ENCODE assay signal across 18 cellular contexts in the genomic region with DNA sequence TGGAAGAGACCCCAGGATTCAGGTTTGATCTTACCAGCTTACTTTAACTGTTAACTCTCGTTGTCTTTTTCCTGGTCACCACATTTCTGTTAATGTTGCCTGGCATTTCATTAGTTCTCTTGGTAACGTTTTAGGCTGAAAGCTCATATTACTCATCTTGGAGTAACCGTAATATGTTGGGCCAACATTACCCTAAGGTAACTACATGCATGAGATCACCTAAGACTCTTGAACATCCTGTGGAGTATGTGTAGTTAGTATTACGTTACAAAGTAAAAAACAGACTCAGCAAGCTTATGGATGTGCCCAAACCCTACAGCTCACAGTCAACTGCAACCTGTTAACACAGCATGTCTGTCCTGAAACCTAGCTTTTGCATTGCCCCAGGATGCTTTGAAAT.
DNase-seq lines count a peak whose midpoint lies in the region; ATAC-seq and TF ChIP-seq lines count a peak whose summit lies in the region.
"Had no signal": no experiment of that assay in that cellular context is flagged by ENCODE, and none has a peak within 500 bp of the region (broad histone marks: within the 10 kb centered on the region; RNA-seq: fewer than 3 reads in every experiment).

No MANE protein-coding gene starts in this region.

- H4K20me1 ChIP-seq in HCT116 (ENCODE audit: insufficient read depth) (no peaks in the 10 kb centered on the region), PC-3 (ENCODE audit: low read length) (no peaks in the 10 kb centered on the region)

- no peak for TF ChIP-seq RAD21 in HCT116 (IDR thresholded peaks at IDR 0.05; ENCODE audit: low read depth)

- POLR2A ChIA-PET in HCT116 (lab: Charles Lee) (interaction anchor here (0.8 to 5.9 kb wide), 29 partner anchors 8 to 203 kb away, joined by 3 to 60 read pairs (median 6); partner anchors contain the start of gene HS3ST1), PC-3 (lab: Charles Lee; ENCODE audit: unreplicated experiment) (interaction anchor here (0.6 to 0.7 kb wide), 3 partner anchors 16 to 125 kb away, joined by 3 to 10 read pairs (median 3); no protein-coding TSS in a partner anchor)

- H3K36me3 ChIP-seq in HCT116 (ENCODE audit: control insufficient read depth in 1 of 2, insufficient read depth in 2 of 2, low read length in 2 of 2) (no peaks in the 10 kb centered on the region), PC-3 (ENCODE audit: low read depth, low read length) (no peaks in the 10 kb centered on the region)
- H3K36me3 ChIP-seq: WERI-Rb-1 had no signal

- RAD21 ChIA-PET in HCT116 (lab: Charles Lee; ENCODE audit: low non-redundant PET in 1 of 2, low total read pairs in 2 of 2, uncharacterized antibody in 2 of 2, unreplicated experiment in 2 of 2): no interaction called here

- H3K4me1 ChIP-seq in HCT116 (ENCODE audit: control insufficient read depth in 1 of 2, insufficient read depth in 2 of 2, low read length in 2 of 2) (peaks cover 93 to 100% of the 10 kb centered on the region in 2 experiments), PC-3 (ENCODE audit: insufficient read depth, low read length) (peaks cover 75% of the 10 kb centered on the region)

- BruUV-seq in HCT116 (replicated peaks; lab: Mats Ljungman, UMichigan) (no TSS peak), PC-3 (replicated peaks; lab: Mats Ljungman, UMichigan) (no TSS peak)

- H2AFZ ChIP-seq in HCT116 (ENCODE audit: low read depth, low read length, poor library complexity, severe bottlenecking): no peak overlapping the region
- no peak overlapping the region for H2AFZ ChIP-seq in PC-3 (ENCODE audit: low read length)

- TF ChIP-seq POLR2A in HCT116 (IDR thresholded peaks at IDR 0.05; ENCODE audit: borderline replicate concordance, extremely low read depth, insufficient read depth, insufficient read length): no peak

- H3K27me3 ChIP-seq in HCT116 (ENCODE audit: insufficient read depth, low read length) (no peaks in the 10 kb centered on the region), PC-3 (ENCODE audit: low read length) (no peaks in the 10 kb centered on the region)

- H3K27ac ChIP-seq in HCT116 (ENCODE audit: low read depth, low read length) (peak overlapping the region; percentile 94), PC-3 (ENCODE audit: low read length) (peak overlapping the region; percentile 98)
- H3K27ac ChIP-seq: WERI-Rb-1 had no signal

- no peaks in the 10 kb centered on the region for H3K9me3 ChIP-seq in HCT116 (ENCODE audit: control insufficient read depth in 1 of 2, insufficient read depth in 1 of 2, low read depth in 1 of 2, low read length in 2 of 2)
- no peaks in the 10 kb centered on the region for H3K9me3 ChIP-seq in PC-3 (ENCODE audit: low read length)

- H3K79me2 ChIP-seq in HCT116 (ENCODE audit: insufficient read depth, low read length): no peaks in the 10 kb centered on the region; the same call in 1 of the 2 replicates
- H3K79me2 ChIP-seq in PC-3 (ENCODE audit: low read length): no peaks in the 10 kb centered on the region

- ATAC-seq in HCT116 (no peak), PC-3 (peak; percentile 51)
- ATAC-seq: activated CD8-positive, alpha-beta memory T cell treated with anti-CD3 and anti-CD28 coated beads, Interleukin-2, amount 10 ng/mL, durations not matched to agents 7 days and 5 days; activated naive CD4-positive, alpha-beta T cell treated with anti-CD3 and anti-CD28 coated beads, Interleukin-2, amount 50 U/mL, for 72 hours; left cardiac atrium; SK-N-SH treated with all-trans-retinoic acid at 6 μM for 48 hours; stimulated activated memory B cell treated with anti-CD40 and anti-IgM and Interleukin-4, amounts not matched to agents 10 μg/mL and 1 μg/mL and 100 μg/mL, for 72 hours had no signal

- CTCF ChIA-PET in HCT116 (lab: Charles Lee) (interaction anchor here (0.8 to 1.4 kb wide), 3 partner anchors 134 to 203 kb away, joined by 3 to 4 read pairs (median 3); partner anchors contain the start of gene HS3ST1), PC-3 (lab: Charles Lee) (interaction anchor here (0.6 to 0.7 kb wide), 2 partner anchors 117 to 1026 kb away, joined by 3 read pairs; no protein-coding TSS in a partner anchor)

- TF ChIP-seq CTCF in HCT116 (IDR thresholded peaks at IDR 0.05 in 2 of 3, conservative IDR thresholded peaks at IDR 0.05 in 1 of 3; ENCODE audit: borderline replicate concordance in 1 of 3, insufficient read depth in 1 of 3, low read depth in 2 of 3, low read length in 2 of 3): no peak
- no peak for TF ChIP-seq CTCF in PC-3 (conservative IDR thresholded peaks at IDR 0.05; ENCODE audit: low read depth, low read length)

- H3K9ac ChIP-seq in HCT116 (ENCODE audit: low read length): peak overlapping the region; percentile 60
- peak overlapping the region; percentile 81 for H3K9ac ChIP-seq in PC-3 (ENCODE audit: low read length)

- H3K4me2 ChIP-seq in HCT116 (ENCODE audit: low read length) (peak overlapping the region; percentile 38), PC-3 (ENCODE audit: low read length) (peak overlapping the region; percentile 46)

- peaks cover 7% of the 10 kb centered on the region for H3F3A ChIP-seq in PC-3 (ENCODE audit: low read length, unreplicated experiment)

- intact Hi-C loops in HCT116 (cut with micrococcal nuclease) (loop anchor here (2.0 to 10.0 kb wide), 3 partner anchors 83 to 1050 kb away; no protein-coding TSS in a partner anchor), PC-3 (cut with micrococcal nuclease) (loop anchor here (5.0 kb wide), 1 partner anchor 35 kb away; no protein-coding TSS in a partner anchor)

- DNase-seq in HCT116 (ENCODE audit: low read depth, low spot score) (no peak), NCI-H2029 treated with DMSO at 0.1 percent for 48 hours (lab: John Stamatoyannopoulos, UW) (peak; percentile 78), PC-3 (peak; percentile 73), iris pigment epithelial cell (ENCODE audit: low read depth) (peak; percentile 20), NCI-H446 (lab: John Stamatoyannopoulos, UW) (no peak), cerebellar cortex (ENCODE audit: low spot score) (no peak), cortex of kidney (lab: John Stamatoyannopoulos, UW) (no peak)
- DNase-seq: activated CD4-positive, alpha-beta T cell treated with anti-CD3 and anti-CD28 coated beads, Interleukin-2, amount 10 ng/mL, durations not matched to agents 7 days and 5 days; activated CD8-positive, alpha-beta memory T cell treated with anti-CD3 and anti-CD28 coated beads, Interleukin-2, amount 10 ng/mL, durations not matched to agents 7 days and 5 days; effector CD8-positive, alpha-beta T cell; GF-D8; mesendoderm; NCI-H1048; WERI-Rb-1 had no signal

- H3K9me2 ChIP-seq in HCT116 (ENCODE audit: insufficient read depth): no peaks in the 10 kb centered on the region
- H3K9me2 ChIP-seq in PC-3 (replicated peaks; ENCODE audit: low read length): no peaks in the 10 kb centered on the region

- H3K4me3 ChIP-seq in HCT116 (replicated peaks in 1 of 2; ENCODE audit: low read depth in 1 of 2, low read length in 2 of 2) (0 out of 4 replicates have a peak overlapping the region, but pooled peaks of 1 of the 2 experiments have one; percentile 1), PC-3 (ENCODE audit: low read length) (0 out of 2 replicates have a peak overlapping the region, but pooled peaks have one; percentile 6)

TF ChIP-seq in HCT116, 20 proteins besides CTCF, POLR2A, EP300 and RAD21:
- no peak for TF ChIP-seq EZH2 (IDR thresholded peaks at IDR 0.05)
- TF ChIP-seq ZNF274 (IDR thresholded peaks at IDR 0.05; ENCODE audit: low read depth, low read length): no peak
- TF ChIP-seq, protein P1, sequence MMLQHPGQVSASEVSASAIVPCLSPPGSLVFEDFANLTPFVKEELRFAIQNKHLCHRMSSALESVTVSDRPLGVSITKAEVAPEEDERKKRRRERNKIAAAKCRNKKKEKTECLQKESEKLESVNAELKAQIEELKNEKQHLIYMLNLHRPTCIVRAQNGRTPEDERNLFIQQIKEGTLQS (IDR thresholded peaks at IDR 0.05): no peak
- no peak for TF ChIP-seq YY1 (IDR thresholded peaks at IDR 0.05; ENCODE audit: extremely low read depth, insufficient replicate concordance, low read depth, low read length)
- TF ChIP-seq CEBPB (IDR thresholded peaks at IDR 0.05; ENCODE audit: low read depth): no peak
- TF ChIP-seq CBX3 (IDR thresholded peaks at IDR 0.05; ENCODE audit: low read depth): no peak
- TF ChIP-seq TCF7L2 (IDR thresholded peaks at IDR 0.05; ENCODE audit: borderline replicate concordance, extremely low read depth, insufficient read depth, insufficient read length): no peak
- TF ChIP-seq POLR2AphosphoS5 (IDR thresholded peaks at IDR 0.05; ENCODE audit: low read depth, low read length): no peak

Comparison
In these comparisons a context has a peak if more than half of its experiments do, and no peak if none do; other contexts are left out.
1. DNase-seq: peak in NCI-H2029 treated with DMSO at 0.1 percent for 48 hours (single experiment), PC-3 (single experiment) and iris pigment epithelial cell (single experiment); none in HCT116 (single experiment), NCI-H446 (0 of 2), cerebellar cortex (single experiment) and cortex of kidney (single experiment).